In the genomic region with DNA sequence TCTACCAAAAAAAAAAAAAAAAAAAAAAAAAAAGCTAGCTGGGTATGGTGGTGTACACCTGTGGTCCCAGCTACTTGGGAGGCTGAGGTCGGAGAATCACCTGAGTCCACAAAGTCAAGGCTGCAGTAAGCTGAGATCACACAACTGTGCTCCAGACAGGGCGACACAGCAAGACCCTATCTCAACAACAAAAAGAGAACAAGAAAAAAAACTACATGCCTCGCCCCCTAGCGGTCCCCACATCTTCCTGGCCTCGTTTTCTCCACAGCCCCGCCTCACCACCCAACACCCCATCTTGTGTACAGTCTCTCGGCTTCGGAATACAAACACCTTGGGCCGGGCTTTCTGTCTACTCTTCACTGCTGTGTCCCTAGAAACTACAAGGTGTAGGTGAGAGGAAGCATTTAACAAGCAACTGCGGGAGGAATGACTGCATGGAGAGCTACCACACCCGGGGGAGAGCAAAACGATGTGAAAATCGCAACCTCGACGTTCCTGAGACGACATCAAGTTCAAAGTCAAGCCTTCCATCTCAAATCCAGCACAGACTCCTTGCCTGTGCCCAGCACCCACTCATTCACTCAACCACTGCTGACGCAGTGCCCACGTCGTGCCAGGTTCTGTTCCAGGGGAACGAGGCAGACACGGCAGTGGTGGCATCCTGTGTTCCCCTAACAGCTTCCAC, we compare ENCODE assay signal across 14 cellular contexts.
"Had no signal": no experiment of that assay in that cellular context is flagged by ENCODE, and none has a peak within 500 bp of the region (broad histone marks: within the 10 kb centered on the region; RNA-seq: fewer than 3 reads in every experiment).

No MANE protein-coding gene starts in this region.

- H3K4me3 Mint-ChIP-seq: stimulated activated memory B cell treated with anti-CD40 and anti-IgM and Interleukin-4, amounts not matched to agents 10 μg/mL and 1 μg/mL and 100 μg/mL, for 72 hours had no signal

- H3K27me3 ChIP-seq: cardiac muscle cell, dorsolateral prefrontal cortex, pancreas had no signal

- H3K4me1 ChIP-seq: pancreas had no signal

- H3K27ac Mint-ChIP-seq: stimulated activated memory B cell treated with anti-CD40 and anti-IgM and Interleukin-4, amounts not matched to agents 10 μg/mL and 1 μg/mL and 100 μg/mL, for 72 hours had no signal

- H3K4me3 ChIP-seq: cardiac muscle cell, dorsolateral prefrontal cortex, pancreas had no signal

- DNase-seq: activated CD4-positive, alpha-beta T cell treated with anti-CD3 and anti-CD28 coated beads, Interleukin-2, amount 50 U/mL, for 1 hour; activated CD8-positive, alpha-beta memory T cell treated with anti-CD3 and anti-CD28 coated beads for 24 hours; activated naive CD4-positive, alpha-beta T cell treated with Interleukin-2 at 50 U/mL for 16 hours; dorsolateral prefrontal cortex; mammary epithelial cell; naive B cell; pancreas; stimulated activated CD4-positive, alpha-beta T cell treated with anti-CD3 and anti-CD28 coated beads, Interleukin-2, amount 100 ng/mL, for 48 hours had no signal

- H3K27me3 Mint-ChIP-seq: naive B cell; stimulated activated memory B cell treated with anti-CD40 and anti-IgM and Interleukin-4, amounts not matched to agents 10 μg/mL and 1 μg/mL and 100 μg/mL, for 72 hours had no signal

- H3K9me3 Mint-ChIP-seq: naive B cell; stimulated activated memory B cell treated with anti-CD40 and anti-IgM and Interleukin-4, amounts not matched to agents 10 μg/mL and 1 μg/mL and 100 μg/mL, for 72 hours had no signal

- H3K27ac ChIP-seq: cardiac muscle cell, dorsolateral prefrontal cortex had no signal

- H3K36me3 ChIP-seq: cardiac muscle cell, pancreas had no signal

- ATAC-seq: activated CD4-positive, CD25-positive, alpha-beta regulatory T cell treated with anti-CD3 and anti-CD28 coated beads, Interleukin-2, amount 50 U/mL, for 24 hours; esophagus mucosa; stimulated activated memory B cell treated with anti-CD40 and anti-IgM and Interleukin-4, amounts not matched to agents 10 μg/mL and 1 μg/mL and 100 μg/mL, for 72 hours had no signal

- H3K9me3 ChIP-seq: pancreas had no signal

- FAIRE-seq: endometrium, pancreas, urothelium cell line had no signal
